ENCODE assay signal across 23 cellular contexts in the genomic region with DNA sequence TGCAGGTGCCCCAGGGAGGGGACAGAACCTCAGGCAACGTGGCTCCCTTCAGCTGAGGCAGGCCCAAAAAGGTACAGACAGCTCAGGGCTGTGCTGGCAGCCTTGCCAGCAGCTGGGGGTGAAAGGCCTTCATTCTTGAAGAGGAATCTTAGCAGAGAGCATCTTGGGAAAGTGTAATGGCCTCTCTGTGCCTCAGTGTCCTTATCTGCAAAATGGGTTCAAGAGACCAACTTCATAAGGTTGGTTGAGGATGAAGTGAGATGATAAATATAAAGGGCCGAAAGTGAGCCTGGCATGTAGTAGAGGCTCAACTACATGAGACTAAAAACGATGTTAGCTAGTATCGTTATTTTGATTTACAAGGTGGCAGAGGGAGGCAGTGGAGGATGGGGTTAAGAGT. TPM values are rescaled to one million over a fixed set of nuclear protein-coding genes. Genes with fewer than 3 reads are reported as not detected.
"Had no signal": no experiment of that assay in that cellular context is flagged by ENCODE, and none has a peak within 500 bp of the region (broad histone marks: within the 10 kb centered on the region; RNA-seq: fewer than 3 reads in every experiment).

No MANE protein-coding gene starts in this region.

- H3K9me2 ChIP-seq: SK-N-SH had no signal

- H3K9ac ChIP-seq: SK-N-SH had no signal

- H3K27ac Mint-ChIP-seq: IgD-negative memory B cell had no signal

- DNase-seq: KBM-7, NCI-H1092, NCI-H1105 treated with DMSO at 0.1 percent for 48 hours, NCI-H1417 treated with DMSO at 0.1 percent for 48 hours, NCI-H146, NCI-H1694 treated with DMSO at 0.1 percent for 48 hours, NCI-H1930, NCI-H2107, NCI-H2227 treated with DMSO at 0.1 percent for 48 hours, NCI-H446, NCI-H510A, NCI-H524 treated with DMSO at 0.1 percent for 48 hours, NCI-H774, Right ventricle myocardium superior, RPMI8226, SIG-M5, SK-N-SH had no signal

- H3K4me1 Mint-ChIP-seq: IgD-negative memory B cell had no signal

- H3K9me3 Mint-ChIP-seq: IgD-negative memory B cell had no signal

- H3K27me3 Mint-ChIP-seq: IgD-negative memory B cell had no signal

- H3K9me3 ChIP-seq: SK-N-SH had no signal

- H3K4me2 ChIP-seq: SK-N-SH had no signal

- H3K4me3 Mint-ChIP-seq: IgD-negative memory B cell had no signal

- FAIRE-seq: RCC 7860 had no signal

RNA-seq across cellular contexts. Expression of gene RNF186, which starts 41.6 kb away (rescaled TPM):
- total RNA-seq: HT1080, LHCN-M2, MCF 10A, Right ventricle myocardium superior, SK-MEL-5 had no signal
- polyA plus RNA-seq: IgD-negative memory B cell, SK-N-SH had no signal
